In the genomic region with DNA sequence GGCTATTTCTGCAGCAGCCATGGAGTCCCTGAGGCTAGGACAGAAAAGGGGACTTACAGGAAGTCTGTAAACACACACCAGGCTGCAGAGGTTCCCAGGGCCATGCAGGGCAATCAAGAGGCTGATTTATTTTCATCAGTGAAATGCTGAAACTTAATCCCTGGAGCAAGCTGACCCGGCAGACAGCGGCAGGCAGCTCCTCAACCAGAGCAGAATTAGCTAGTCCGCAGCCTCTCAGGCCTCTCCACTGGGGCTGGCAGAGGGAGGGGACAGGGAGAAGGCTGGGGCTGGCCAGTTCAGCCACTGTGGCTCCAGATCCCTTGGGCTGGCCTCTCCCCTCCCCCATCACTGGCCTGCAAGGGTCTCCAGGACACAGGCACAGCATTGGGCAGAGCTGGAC, we compare ENCODE assay signal across 1 cellular context.
TF ChIP-seq lines count a peak whose summit lies in the region.

No MANE protein-coding gene starts in this region.

TF ChIP-seq in H1, 55 proteins besides CTCF, POLR2A, EP300 and RAD21 (continued from another document):
- TF ChIP-seq ATF3 (IDR thresholded peaks at IDR 0.05; ENCODE audit: insufficient read depth, low read depth, low read length): no peak
- TF ChIP-seq FOSL1 (IDR thresholded peaks at IDR 0.05; ENCODE audit: insufficient read depth, low read depth, low read length): no peak
- no peak for TF ChIP-seq RXRA (IDR thresholded peaks at IDR 0.05; ENCODE audit: insufficient read depth, low read depth, low read length)
- no peak for TF ChIP-seq MAFK (IDR thresholded peaks at IDR 0.05; ENCODE audit: low read depth, low read length)
TF ChIP-seq in H1: peak in this region for 0.
